Comparison of ENCODE assay signal across 8 cellular contexts in the genomic region with DNA sequence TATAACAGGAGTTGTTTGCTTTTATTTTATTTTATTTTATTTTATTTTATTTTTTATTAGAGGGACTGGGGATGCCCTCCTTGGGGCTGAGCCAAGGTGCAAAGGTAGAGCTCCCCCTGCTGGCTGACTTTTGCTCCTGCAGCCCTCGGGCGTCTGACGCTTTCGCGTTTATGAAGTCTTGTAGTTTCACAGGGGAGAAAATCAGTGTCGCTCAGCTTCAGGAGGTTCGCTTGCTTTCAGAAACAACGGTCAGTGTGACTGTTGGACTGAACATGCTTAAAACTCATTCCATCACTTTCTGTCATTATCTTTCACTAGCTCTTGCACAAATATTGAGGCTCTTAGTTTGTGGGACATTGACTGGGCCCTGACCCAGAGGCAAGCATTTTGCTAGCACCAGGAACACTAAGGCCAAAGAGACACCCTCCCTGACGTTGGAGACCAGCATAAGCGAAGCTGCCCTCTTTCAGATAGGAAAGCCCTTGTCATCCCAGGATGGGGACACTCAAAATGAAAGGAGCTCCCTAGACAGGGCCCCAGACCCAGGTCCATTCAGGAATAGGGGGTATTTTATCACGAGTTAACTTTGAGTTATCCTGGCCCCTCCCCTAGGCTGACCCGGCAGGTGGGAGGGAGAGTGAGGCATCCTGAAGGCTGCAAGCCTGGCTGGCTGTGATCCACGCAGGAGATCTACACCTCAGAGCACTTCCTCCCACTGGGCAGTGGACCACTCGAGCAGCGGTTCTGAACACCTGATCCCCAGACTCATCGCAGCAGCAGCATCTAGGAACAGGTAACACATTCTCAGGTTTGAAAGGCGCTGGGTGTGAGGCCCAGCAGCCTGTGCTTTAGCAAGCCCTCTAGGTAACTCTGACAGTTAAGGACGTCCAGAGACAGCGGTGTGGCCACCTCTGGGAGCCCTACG. TPM values are rescaled to one million over a fixed set of nuclear protein-coding genes. Genes with fewer than 3 reads are reported as not detected.
DNase-seq lines count a peak whose midpoint lies in the region; ATAC-seq and TF ChIP-seq lines count a peak whose summit lies in the region.

No MANE protein-coding gene starts in this region.

- H3K36me3 Mint-ChIP-seq in nephron (ENCODE audit: low read depth): no peaks in the 10 kb centered on the region

- peaks cover 15% of the 10 kb centered on the region for H3K27me3 Mint-ChIP-seq in nephron (ENCODE audit: low read depth)

- no peak overlapping the region for H3K4me3 ChIP-seq in OCI-LY1 (ENCODE audit: low read depth, low read length, poor library complexity, severe bottlenecking)
- H3K4me3 ChIP-seq in esophagus squamous epithelium: no peak overlapping the region

- H3K9me3 Mint-ChIP-seq in nephron: no peaks in the 10 kb centered on the region

- WGBS in esophagus squamous epithelium, 2 donors: 12 to 38% methylated on average over 11 to 15 of the region's 20 CpGs

- DNase-seq in GM10266 (ENCODE audit: extremely low spot score) (peak; percentile 71), activated T-cell treated with anti-CD3 and anti-CD28 coated beads for 1 hour (ENCODE audit: low read depth) (peak; percentile 78), esophagus squamous epithelium (lab: John Stamatoyannopoulos, UW) (no peak)
- peak; percentile 21 to 80 (median 60) for DNase-seq in stimulated activated naive CD4-positive, alpha-beta T cell (lab: John Stamatoyannopoulos, UW)

- H3K27me3 ChIP-seq in OCI-LY1 (ENCODE audit: insufficient read depth, low read length) (peaks cover 8% of the 10 kb centered on the region; the same call in 1 of the 2 replicates), esophagus squamous epithelium (no peaks in the 10 kb centered on the region)

- no peaks in the 10 kb centered on the region for H3K79me2 ChIP-seq in OCI-LY1 (ENCODE audit: insufficient read depth, low read length)

- H3K4me3 Mint-ChIP-seq in nephron: no peak overlapping the region

- intact Hi-C loops in esophagus squamous epithelium (cut with DNase I): loop anchor here (5.0 to 10.0 kb wide), 2 partner anchors 156 to 444 kb away; no protein-coding TSS in a partner anchor

- H3K4me1 ChIP-seq in OCI-LY1 (ENCODE audit: insufficient read depth, low read length, severe bottlenecking) (no peaks in the 10 kb centered on the region), esophagus squamous epithelium (peaks cover 5 to 42% (median 17%) of the 10 kb centered on the region in 3 donors)

- no peak overlapping the region for H2AFZ ChIP-seq in OCI-LY1 (ENCODE audit: low read length)

- H3K9me2 ChIP-seq in OCI-LY1 (ENCODE audit: low read depth, low read length): no peaks in the 10 kb centered on the region

- peak; percentile 60 for ATAC-seq in HG03045 (IDR thresholded peaks at IDR 0.05; ENCODE audit: unreplicated experiment)
- ATAC-seq in GM19397 (IDR thresholded peaks at IDR 0.05; ENCODE audit: unreplicated experiment): no peak

- H3K4me2 ChIP-seq in OCI-LY1 (ENCODE audit: low read length): no peak overlapping the region

- H3K27ac Mint-ChIP-seq in nephron: no peak overlapping the region

- no peak overlapping the region for H3K9ac ChIP-seq in OCI-LY1 (ENCODE audit: low read length)

- H3F3A ChIP-seq in OCI-LY1 (ENCODE audit: insufficient read depth, low read length): no peaks in the 10 kb centered on the region

- no peaks in the 10 kb centered on the region for H4K20me1 ChIP-seq in OCI-LY1 (ENCODE audit: insufficient read depth, low read length)

- peaks cover 5% of the 10 kb centered on the region for H3K4me1 Mint-ChIP-seq in nephron

- TF ChIP-seq CTCF in GM10266 (IDR thresholded peaks at IDR 0.05; ENCODE audit: control insufficient read depth, insufficient read depth, low read depth, missing control alignments): peak; percentile 94
- TF ChIP-seq CTCF in OCI-LY1 (IDR thresholded peaks at IDR 0.05; ENCODE audit: low read length): peak; percentile 71
- peak; percentile 88 to 98 (median 96) for TF ChIP-seq CTCF in esophagus squamous epithelium (IDR thresholded peaks at IDR 0.05)
- TF ChIP-seq CTCF in nephron (IDR thresholded peaks at IDR 0.05; ENCODE audit: unreplicated experiment in 3 of 3): peak; percentile 95 to 97 (median 96)

- no peak for TF ChIP-seq POLR2A in esophagus squamous epithelium (IDR thresholded peaks at IDR 0.05)

- H3K9me3 ChIP-seq in OCI-LY1 (ENCODE audit: low read length) (no peaks in the 10 kb centered on the region), esophagus squamous epithelium (no peaks in the 10 kb centered on the region)

- H3K36me3 ChIP-seq in OCI-LY1 (ENCODE audit: insufficient read depth, low read length): no peaks in the 10 kb centered on the region
- H3K36me3 ChIP-seq in esophagus squamous epithelium: no peaks in the 10 kb centered on the region

- H3K27ac ChIP-seq in OCI-LY1 (ENCODE audit: low read depth, low read length, poor library complexity, severe bottlenecking) (no peak overlapping the region), esophagus squamous epithelium (no peak overlapping the region)

RNA-seq across cellular contexts. Expression of a gene that starts 34.4 kb away (rescaled TPM):
- total RNA-seq in esophagus squamous epithelium: 10 to 100 TPM; 16.4 to 56.0 (median 33.5) TPM

RNA-seq across cellular contexts. Expression of a gene that starts 35.8 kb away (rescaled TPM):
- total RNA-seq in esophagus squamous epithelium: 10 to 100 TPM; 30.3 to 52.8 (median 43.8) TPM
